ENCODE assay signal across 9 cellular contexts in the genomic region with DNA sequence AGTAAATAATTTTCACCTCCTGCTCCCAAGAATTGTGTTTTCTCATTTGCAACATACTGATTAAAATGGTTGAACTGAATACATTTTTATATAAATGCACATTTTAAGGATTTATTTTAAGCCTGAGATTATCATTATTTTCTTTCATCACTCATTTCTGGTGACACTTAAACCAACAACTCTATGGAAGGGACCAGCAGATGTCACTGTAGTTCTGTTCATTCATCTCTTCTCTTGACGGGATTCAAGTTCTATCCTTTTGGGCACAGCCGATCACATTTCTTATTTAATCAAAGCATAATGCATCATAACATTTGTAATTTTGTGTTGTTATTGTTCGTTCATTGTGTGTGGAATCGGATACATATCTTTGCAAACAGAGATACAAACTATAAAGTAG.
DNase-seq lines count a peak whose midpoint lies in the region; ATAC-seq and TF ChIP-seq lines count a peak whose summit lies in the region.
"Had no signal": no experiment of that assay in that cellular context is flagged by ENCODE, and none has a peak within 500 bp of the region (broad histone marks: within the 10 kb centered on the region; RNA-seq: fewer than 3 reads in every experiment).

No MANE protein-coding gene starts in this region.

- H3K79me1 ChIP-seq in trophoblast cell (ENCODE audit: low read length), result peaks cover 2% of the 10 kb centered on the region

- H3K4me2 ChIP-seq in OCI-LY7 (ENCODE audit: low read length) (no peak overlapping the region), fibroblast of lung (ENCODE audit: extremely low read depth, insufficient read depth, low read length) (no peak overlapping the region), trophoblast cell (ENCODE audit: low read length) (no peak overlapping the region)

- H3K36me3 ChIP-seq in OCI-LY7 (ENCODE audit: insufficient read depth, low read length) (no peaks in the 10 kb centered on the region), fibroblast of lung (ENCODE audit: control insufficient read depth, insufficient read depth, low read length) (no peaks in the 10 kb centered on the region), trophoblast cell (ENCODE audit: control insufficient read depth in 1 of 2, insufficient read depth in 2 of 2, low read length in 2 of 2) (no peaks in the 10 kb centered on the region)
- H3K36me3 ChIP-seq: BLaER1 treated with 17β-estradiol and CSF1 and Interleukin-3, amounts not matched to agents 10 nM and 100 nM had no signal

- H3K79me2 ChIP-seq in OCI-LY7 (ENCODE audit: insufficient read depth, low read depth, low read length) (no peaks in the 10 kb centered on the region), fibroblast of lung (ENCODE audit: control insufficient read depth, insufficient read depth, low read length) (no peaks in the 10 kb centered on the region), trophoblast cell (ENCODE audit: control insufficient read depth, insufficient read depth, low read length, poor library complexity) (no peaks in the 10 kb centered on the region)

- H3K4me3 ChIP-seq in OCI-LY7 (ENCODE audit: low read depth, low read length, poor library complexity, severe bottlenecking) (no peak overlapping the region), fibroblast of lung (replicated peaks in 1 of 4; ENCODE audit: control extremely low read depth in 1 of 4, insufficient read depth in 1 of 4, low read depth in 3 of 4, low read length in 4 of 4) (no peak overlapping the region), trophoblast cell (ENCODE audit: low read depth, low read length) (no peak overlapping the region)
- H3K4me3 ChIP-seq: BLaER1 treated with 17β-estradiol and CSF1 and Interleukin-3, amounts not matched to agents 10 nM and 100 nM had no signal

- CTCF ChIA-PET in OCI-LY7 (lab: Charles Lee; ENCODE audit: unreplicated experiment), result no interaction called here

- H3K18ac ChIP-seq in trophoblast cell (ENCODE audit: low read length), result no peak overlapping the region

- no peak overlapping the region for H2AFZ ChIP-seq in OCI-LY7 (ENCODE audit: low read length)
- no peak overlapping the region for H2AFZ ChIP-seq in fibroblast of lung (ENCODE audit: low read length)
- H2AFZ ChIP-seq in trophoblast cell (ENCODE audit: insufficient read depth, low read length, poor library complexity), result no peak overlapping the region

- TF ChIP-seq CTCF in OCI-LY7 (conservative IDR thresholded peaks at IDR 0.05; ENCODE audit: low read length) (peak; percentile 92), fibroblast of lung (conservative IDR thresholded peaks at IDR 0.05 in 1 of 2, IDR thresholded peaks at IDR 0.05 in 1 of 2; ENCODE audit: low read depth in 1 of 2, low read length in 2 of 2) (peak; percentile 55 to 60)

- H3K9ac ChIP-seq in fibroblast of lung (ENCODE audit: insufficient read depth, low read length) (no peak overlapping the region), trophoblast cell (ENCODE audit: low read length) (no peak overlapping the region)
- H3K9ac ChIP-seq: BLaER1 treated with 17β-estradiol and CSF1 and Interleukin-3, amounts not matched to agents 10 nM and 100 nM had no signal

- H3K27ac ChIP-seq in OCI-LY7 (ENCODE audit: low read depth, low read length, poor library complexity, severe bottlenecking) (no peak overlapping the region), fibroblast of lung (ENCODE audit: insufficient read depth, low read length) (no peak overlapping the region), trophoblast cell (ENCODE audit: low read depth, low read length) (no peak overlapping the region)
- H3K27ac ChIP-seq: BLaER1 treated with 17β-estradiol and CSF1 and Interleukin-3, amounts not matched to agents 10 nM and 100 nM had no signal

- H4K12ac ChIP-seq in trophoblast cell (ENCODE audit: low read depth, low read length), result no peak overlapping the region

- no peak overlapping the region for H4K8ac ChIP-seq in trophoblast cell (ENCODE audit: low read depth, low read length)

- H4K20me1 ChIP-seq in OCI-LY7 (ENCODE audit: insufficient read depth, low read length) (no peaks in the 10 kb centered on the region), fibroblast of lung (ENCODE audit: control insufficient read depth, extremely low read depth, insufficient read depth, low read length) (no peaks in the 10 kb centered on the region)
- H4K20me1 ChIP-seq: BLaER1 treated with 17β-estradiol and CSF1 and Interleukin-3, amounts not matched to agents 10 nM and 100 nM had no signal

- H3K4ac ChIP-seq in trophoblast cell (ENCODE audit: low read depth, low read length), result no peak overlapping the region

- no peak overlapping the region for H3K23ac ChIP-seq in trophoblast cell (ENCODE audit: low read length)

- no CpG with 5 or more reads among the region's 4 CpGs for WGBS in trophoblast cell (ENCODE audit: extremely low coverage, insufficient coverage, insufficient read length)

- H3K9me3 ChIP-seq in OCI-LY7 (ENCODE audit: low read length) (no peaks in the 10 kb centered on the region), fibroblast of lung (ENCODE audit: control insufficient read depth, insufficient read depth, low read depth, low read length) (no peaks in the 10 kb centered on the region), trophoblast cell (ENCODE audit: insufficient read depth, low read depth, low read length) (no peaks in the 10 kb centered on the region)
- H3K9me3 ChIP-seq: BLaER1 treated with 17β-estradiol and CSF1 and Interleukin-3, amounts not matched to agents 10 nM and 100 nM had no signal

- no peak overlapping the region for H2BK120ac ChIP-seq in trophoblast cell (ENCODE audit: insufficient read depth, low read length, poor library complexity)

- H3K9me2 ChIP-seq in OCI-LY7 (ENCODE audit: insufficient read depth, low read length), result no peaks in the 10 kb centered on the region

- H2AK5ac ChIP-seq in trophoblast cell (ENCODE audit: low read length), result no peak overlapping the region

- H3K4me1 ChIP-seq in OCI-LY7 (ENCODE audit: insufficient read depth, low read length, poor library complexity, severe bottlenecking) (no peaks in the 10 kb centered on the region), fibroblast of lung (ENCODE audit: control insufficient read depth, extremely low read depth, insufficient read depth, low read length) (no peaks in the 10 kb centered on the region), trophoblast cell (ENCODE audit: control insufficient read depth in 1 of 2, insufficient read depth in 2 of 2, low read length in 2 of 2) (peaks cover 3% of the 10 kb centered on the region in 2 experiments)

- H2BK5ac ChIP-seq in trophoblast cell (ENCODE audit: low read depth, low read length, poor library complexity), result no peak overlapping the region

- ATAC-seq in GM21447 (IDR thresholded peaks at IDR 0.05; ENCODE audit: unreplicated experiment), result no peak
- no peak for ATAC-seq in HG03095 (IDR thresholded peaks at IDR 0.05; ENCODE audit: unreplicated experiment)

- no peak overlapping the region for H3K14ac ChIP-seq in trophoblast cell (ENCODE audit: low read length)

- no peak overlapping the region for H2BK12ac ChIP-seq in trophoblast cell (ENCODE audit: low read length)

- intact Hi-C loops in OCI-LY7 (cut with micrococcal nuclease; ENCODE audit: unreplicated experiment), result loop anchor here (5.0 to 10.0 kb wide), 3 partner anchors 474 to 1017 kb away; a partner anchor contains a TSS

- no TSS peak for BruUV-seq in OCI-LY7 (replicated peaks; lab: Mats Ljungman, UMichigan)

- no peaks in the 10 kb centered on the region for H3K27me3 ChIP-seq in fibroblast of lung (ENCODE audit: control insufficient read depth, insufficient read depth, low read length)
- H3K27me3 ChIP-seq in trophoblast cell (ENCODE audit: insufficient read depth, low read length), result no peaks in the 10 kb centered on the region
- H3K27me3 ChIP-seq: BLaER1 treated with 17β-estradiol and CSF1 and Interleukin-3, amounts not matched to agents 10 nM and 100 nM had no signal

- POLR2A ChIA-PET in OCI-LY7 (lab: Charles Lee), result no interaction called here

- H4K91ac ChIP-seq in trophoblast cell (ENCODE audit: low read depth, low read length), result no peak overlapping the region

- DNase-seq in NCI-H1092 treated with DMSO at 0.1 percent for 48 hours (lab: John Stamatoyannopoulos, UW) (peak; percentile 4), NCI-H1092 (lab: John Stamatoyannopoulos, UW) (no peak), OCI-LY7 (ENCODE audit: low spot score) (peak; percentile 61), fibroblast of lung (ENCODE audit: low read depth in 2 of 2) (peak; percentile 37 to 80), trophoblast cell (peak; percentile 12 to 48), T-helper 2 cell (no peak)

Comparison
In these comparisons a context has a peak if more than half of its experiments do, and no peak if none do; other contexts are left out.
1. DNase-seq: peak in NCI-H1092 treated with DMSO at 0.1 percent for 48 hours (single experiment), OCI-LY7 (single experiment), fibroblast of lung (2 of 2) and trophoblast cell (2 of 2); none in NCI-H1092 (single experiment) and T-helper 2 cell (0 of 5).